ENCODE assay signal across 8 cellular contexts in genomic region chr20:208937-209566, GRCh38. TPM values are rescaled to one million over a fixed set of nuclear protein-coding genes. Genes with fewer than 3 reads are reported as not detected.
DNase-seq lines count a peak whose midpoint lies in the region; ATAC-seq and TF ChIP-seq lines count a peak whose summit lies in the region.

No MANE protein-coding gene starts in this region.

- H3K4me1 ChIP-seq in OCI-LY3 (ENCODE audit: low read length), result no peaks in the 10 kb centered on the region

- H4K20me1 ChIP-seq in OCI-LY3 (ENCODE audit: insufficient read depth, low read length), result no peaks in the 10 kb centered on the region

- DNase-seq in activated naive CD4-positive, alpha-beta T cell treated with anti-CD3 and anti-CD28 coated beads, Interleukin-2, amount 50 U/mL, for 72 hours (ENCODE audit: low spot score in 2 of 2), result peak in 1 of 2 donors; percentile 9
- DNase-seq in activated naive CD4-positive, alpha-beta T cell treated with anti-CD3 and anti-CD28 coated beads, Interleukin-2, amount 50 U/mL, for 16 hours, result no peak
- DNase-seq in HT-29 (ENCODE audit: low spot score) (peak; percentile 49), cardiac fibroblast (ENCODE audit: low read depth in 2 of 2) (peak; percentile 83 to 84), kidney tubule cell (ENCODE audit: low spot score) (peak; percentile 66), type B pancreatic cell (ENCODE audit: extremely low spot score, unreplicated experiment) (no peak)

- no peaks in the 10 kb centered on the region for H3K36me3 Mint-ChIP-seq in activated naive CD4-positive, alpha-beta T cell treated with anti-CD3 and anti-CD28 coated beads, Interleukin-2, amount 50 U/mL, for 72 hours
- H3K36me3 Mint-ChIP-seq in type B pancreatic cell, result no peaks in the 10 kb centered on the region

- no peaks in the 10 kb centered on the region for H3K4me1 Mint-ChIP-seq in type B pancreatic cell (ENCODE audit: unreplicated experiment)

- ATAC-seq in activated naive CD4-positive, alpha-beta T cell treated with anti-CD3 and anti-CD28 coated beads, Interleukin-2, amount 50 U/mL, for 72 hours, result peak; percentile 83 to 92
- ATAC-seq in HG03039 (IDR thresholded peaks at IDR 0.05; ENCODE audit: unreplicated experiment), result no peak

- peak overlapping the region; percentile 13; the same call in 1 of the 2 replicates for H2AFZ ChIP-seq in OCI-LY3 (ENCODE audit: low read depth, low read length)

- H3K27ac ChIP-seq in OCI-LY3 (ENCODE audit: low read length), result no peak overlapping the region

- H3K9me3 Mint-ChIP-seq in activated naive CD4-positive, alpha-beta T cell treated with anti-CD3 and anti-CD28 coated beads, Interleukin-2, amount 50 U/mL, for 72 hours, result no peaks in the 10 kb centered on the region
- no peaks in the 10 kb centered on the region for H3K9me3 Mint-ChIP-seq in type B pancreatic cell

- no peaks in the 10 kb centered on the region for H3K36me3 ChIP-seq in OCI-LY3 (replicated peaks; ENCODE audit: low read depth, low read length)

- H3K9ac ChIP-seq in OCI-LY3 (ENCODE audit: low read length), result no peak overlapping the region

- H3K4me2 ChIP-seq in OCI-LY3 (ENCODE audit: low read length), result peak overlapping the region; percentile 21; the same call in 1 of the 2 replicates

- no peaks in the 10 kb centered on the region for H3K79me2 ChIP-seq in OCI-LY3 (ENCODE audit: low read length)

- H3K27me3 ChIP-seq in OCI-LY3 (ENCODE audit: low read depth, low read length), result peaks cover 42% of the 10 kb centered on the region

- peaks cover 63% of the 10 kb centered on the region for H3K27me3 Mint-ChIP-seq in type B pancreatic cell

- TF ChIP-seq CTCF in OCI-LY3 (IDR thresholded peaks at IDR 0.05; ENCODE audit: low read depth, low read length) (peak; percentile 89), cardiac fibroblast (IDR thresholded peaks at IDR 0.05; ENCODE audit: low read depth, low read length) (peak; percentile 76), type B pancreatic cell (conservative IDR thresholded peaks at IDR 0.05) (peak; percentile 71)

- H3K4me3 ChIP-seq in OCI-LY3 (ENCODE audit: low read length), result no peak overlapping the region
- no peak overlapping the region for H3K4me3 ChIP-seq in cardiac fibroblast (replicated peaks in 1 of 2; ENCODE audit: low read depth in 2 of 2, low read length in 2 of 2)

- no peak overlapping the region for H3K4me3 Mint-ChIP-seq in type B pancreatic cell

- no peak overlapping the region for H3K27ac Mint-ChIP-seq in activated naive CD4-positive, alpha-beta T cell treated with anti-CD3 and anti-CD28 coated beads, Interleukin-2, amount 50 U/mL, for 72 hours
- no peak overlapping the region for H3K27ac Mint-ChIP-seq in type B pancreatic cell

- no peaks in the 10 kb centered on the region for H3K9me3 ChIP-seq in OCI-LY3 (ENCODE audit: insufficient read depth, low read length)

RNA-seq across cellular contexts. Expression of gene DEFB129, which starts 18.0 kb away (rescaled TPM):
- not detected for total RNA-seq in activated naive CD4-positive, alpha-beta T cell treated with anti-CD3 and anti-CD28 coated beads, Interleukin-2, amount 50 U/mL, for 72 hours
- total RNA-seq in HT-29 (2014; rRNA removed; shearing (Covaris generic)), result not detected in 2 replicates
- total RNA-seq in type B pancreatic cell (ENCODE audit: low replicate concordance), result not detected in 2 replicates

RNA-seq across cellular contexts. Expression of gene DEFB128, which starts 19.5 kb away (rescaled TPM):
- not detected for total RNA-seq in activated naive CD4-positive, alpha-beta T cell treated with anti-CD3 and anti-CD28 coated beads, Interleukin-2, amount 50 U/mL, for 72 hours
- total RNA-seq in HT-29 (2014; rRNA removed; shearing (Covaris generic)), result not detected in 2 replicates
- total RNA-seq in type B pancreatic cell (ENCODE audit: low replicate concordance), result not detected in 2 replicates

RNA-seq across cellular contexts. Expression of gene DEFB132, which starts 48.5 kb away (rescaled TPM):
- not detected for total RNA-seq in activated naive CD4-positive, alpha-beta T cell treated with anti-CD3 and anti-CD28 coated beads, Interleukin-2, amount 50 U/mL, for 72 hours
- total RNA-seq in HT-29 (2014; rRNA removed; shearing (Covaris generic)), result not detected in 2 replicates
- total RNA-seq in type B pancreatic cell (ENCODE audit: low replicate concordance), result not detected in 2 replicates

RNA-seq across cellular contexts. Expression of gene DEFB127, which starts 51.8 kb away (rescaled TPM):
- total RNA-seq in activated naive CD4-positive, alpha-beta T cell treated with anti-CD3 and anti-CD28 coated beads, Interleukin-2, amount 50 U/mL, for 72 hours, result not detected
- total RNA-seq in HT-29 (2014; rRNA removed; shearing (Covaris generic)), result not detected in 2 replicates
- total RNA-seq in type B pancreatic cell (ENCODE audit: low replicate concordance), result not detected in 2 replicates

Comparison
In these comparisons a context has a peak if more than half of its experiments do, and no peak if none do; other contexts are left out.
1. DNase-seq: peak in HT-29 (single experiment), cardiac fibroblast (2 of 2) and kidney tubule cell (single experiment); none in activated naive CD4-positive, alpha-beta T cell treated with anti-CD3 and anti-CD28 coated beads, Interleukin-2, amount 50 U/mL, for 16 hours (single experiment) and type B pancreatic cell (single experiment).
2. Peak in every context shown above with its lines, with median percentiles within 50 percentile points of each other: CTCF ChIP-seq.